In genomic region chr5:69276422-69277174, GRCh38 we compare ENCODE assay signal across 16 cellular contexts. TPM values are rescaled to one million over a fixed set of nuclear protein-coding genes. Genes with fewer than 3 reads are reported as not detected.
DNase-seq lines count a peak whose midpoint lies in the region; TF ChIP-seq lines count a peak whose summit lies in the region.
"Had no signal": no experiment of that assay in that cellular context is flagged by ENCODE, and none has a peak within 500 bp of the region (broad histone marks: within the 10 kb centered on the region; RNA-seq: fewer than 3 reads in every experiment).

No MANE protein-coding gene starts in this region.

- no peaks in the 10 kb centered on the region for H3K27me3 ChIP-seq in BJ (ENCODE audit: control insufficient read depth, insufficient read depth, low read length)
- no peaks in the 10 kb centered on the region for H3K27me3 ChIP-seq in osteoblast (ENCODE audit: insufficient read depth, low read length)
- no peaks in the 10 kb centered on the region for H3K27me3 ChIP-seq in neuronal stem cell (ENCODE audit: control insufficient read depth in 3 of 3, insufficient read depth in 3 of 3, low read depth in 1 of 3, low read length in 3 of 3)
- H3K27me3 ChIP-seq: adrenal gland, gastrocnemius medialis, suprapubic skin had no signal

- no peak overlapping the region for H2BK5ac ChIP-seq in neuronal stem cell (ENCODE audit: low read length)

- H3K27ac ChIP-seq in osteoblast (ENCODE audit: low read depth, low read length) (peak overlapping the region; percentile 40), neuronal stem cell (replicated peaks; ENCODE audit: low read length) (no peak overlapping the region)
- H3K27ac ChIP-seq: adrenal gland, gastrocnemius medialis, suprapubic skin had no signal

- H3K79me2 ChIP-seq in osteoblast (ENCODE audit: insufficient read depth, low read length): no peaks in the 10 kb centered on the region

- no peak overlapping the region for H3K14ac ChIP-seq in neuronal stem cell (ENCODE audit: low read length)

- no peaks in the 10 kb centered on the region for H3K27me3 Mint-ChIP-seq in activated CD4-positive, alpha-beta T cell treated with anti-CD3 and anti-CD28 coated beads, Interleukin-2, amount 10 ng/mL, durations not matched to agents 7 days and 5 days
- H3K27me3 Mint-ChIP-seq: activated CD4-positive, alpha-beta T cell treated with anti-CD3 and anti-CD28 coated beads for 36 hours had no signal

- H3K79me1 ChIP-seq in neuronal stem cell (ENCODE audit: low read depth, low read length): no peaks in the 10 kb centered on the region

- H3K9ac ChIP-seq in neuronal stem cell (ENCODE audit: low read depth, low read length, poor library complexity): no peak overlapping the region

- no peak overlapping the region for H2BK15ac ChIP-seq in neuronal stem cell (ENCODE audit: low read length)

- no peak overlapping the region for H4K8ac ChIP-seq in neuronal stem cell (ENCODE audit: low read depth, low read length)

- H3K36me3 ChIP-seq in BJ (ENCODE audit: control insufficient read depth, insufficient read depth, low read length) (peaks cover 12% of the 10 kb centered on the region), osteoblast (ENCODE audit: insufficient read depth, low read length) (peaks cover 50% of the 10 kb centered on the region), neuronal stem cell (replicated peaks in 1 of 2; ENCODE audit: control insufficient read depth in 2 of 2, insufficient read depth in 2 of 2, low read length in 2 of 2) (peaks cover 0 to 77% of the 10 kb centered on the region in 2 donors)

- no peak overlapping the region for H2AK5ac ChIP-seq in neuronal stem cell (ENCODE audit: low read depth, low read length)

- H3K36me3 Mint-ChIP-seq in activated CD4-positive, alpha-beta T cell treated with anti-CD3 and anti-CD28 coated beads, Interleukin-2, amount 10 ng/mL, durations not matched to agents 7 days and 5 days (ENCODE audit: low read depth): peaks cover 42% of the 10 kb centered on the region

- CTCF ChIA-PET in BJ (lab: Yijun Ruan, JAX): interaction anchor here (0.7 to 1.1 kb wide), 2 partner anchors 10 to 22 kb away, joined by 3 read pairs; no protein-coding TSS in a partner anchor
- CTCF ChIA-PET in activated CD4-positive, alpha-beta T cell treated with anti-CD3 and anti-CD28 coated beads, Interleukin-2, amount 10 ng/mL, durations not matched to agents 7 days and 5 days (lab: Charles Lee): no interaction called here

- H2AFZ ChIP-seq in osteoblast (ENCODE audit: low read length): no peak overlapping the region
- no peak overlapping the region for H2AFZ ChIP-seq in neuronal stem cell (ENCODE audit: low read length)

- no peak overlapping the region for H3K4ac ChIP-seq in neuronal stem cell (ENCODE audit: low read length)

- H3K9me3 Mint-ChIP-seq in activated CD4-positive, alpha-beta T cell treated with anti-CD3 and anti-CD28 coated beads, Interleukin-2, amount 10 ng/mL, durations not matched to agents 7 days and 5 days: no peaks in the 10 kb centered on the region
- H3K9me3 Mint-ChIP-seq: CD14-positive monocyte had no signal

- no peaks in the 10 kb centered on the region for H3K9me3 ChIP-seq in osteoblast (ENCODE audit: low read depth, low read length)
- no peaks in the 10 kb centered on the region for H3K9me3 ChIP-seq in neuronal stem cell (replicated peaks in 1 of 2; ENCODE audit: control insufficient read depth in 2 of 2, insufficient read depth in 1 of 2, low read depth in 1 of 2, low read length in 2 of 2)
- H3K9me3 ChIP-seq: adrenal gland, gastrocnemius medialis, suprapubic skin had no signal

- no CpG with 5 or more reads among the region's 5 CpGs for WGBS in neuronal stem cell (ENCODE audit: extremely low coverage in 2 of 2, insufficient read length in 2 of 2, insufficient replicate concordance in 1 of 2), 2 donors

- H3K4me3 ChIP-seq in BJ (ENCODE audit: low read depth, low read length) (no peak overlapping the region), epithelial cell of proximal tubule (ENCODE audit: low read depth, low read length) (no peak overlapping the region), osteoblast (ENCODE audit: insufficient read depth, low read length) (no peak overlapping the region), neuronal stem cell (ENCODE audit: low read length in 2 of 2) (no peak overlapping the region)
- H3K4me3 ChIP-seq: adrenal gland, gastrocnemius medialis, suprapubic skin had no signal

- H3K27ac Mint-ChIP-seq in activated CD4-positive, alpha-beta T cell treated with anti-CD3 and anti-CD28 coated beads, Interleukin-2, amount 10 ng/mL, durations not matched to agents 7 days and 5 days: no peak overlapping the region
- H3K27ac Mint-ChIP-seq: activated CD4-positive, alpha-beta T cell treated with anti-CD3 and anti-CD28 coated beads for 36 hours had no signal

- H4K91ac ChIP-seq in neuronal stem cell (ENCODE audit: low read depth, low read length, poor library complexity): no peak overlapping the region

- TF ChIP-seq CTCF in BJ (IDR thresholded peaks at IDR 0.05; ENCODE audit: insufficient read depth, low read depth, low read length) (no peak), epithelial cell of proximal tubule (conservative IDR thresholded peaks at IDR 0.05; ENCODE audit: low read depth, low read length) (no peak), osteoblast (IDR thresholded peaks at IDR 0.05; ENCODE audit: extremely low read depth, low read depth, low read length) (no peak)

- DNase-seq in BJ (ENCODE audit: low read depth): peak; percentile 54
- peak; percentile 25 for DNase-seq in M059J (ENCODE audit: low read depth)
- peak; percentile 67 for DNase-seq in epithelial cell of proximal tubule (ENCODE audit: low read depth)
- peak; percentile 68 for DNase-seq in osteoblast (ENCODE audit: insufficient read length, low spot score, missing footprints)
- no peak for DNase-seq in activated CD4-positive, alpha-beta T cell treated with anti-CD3 and anti-CD28 coated beads, Interleukin-2, amount 10 ng/mL, durations not matched to agents 7 days and 5 days
- no peak for DNase-seq in cerebellum (ENCODE audit: low spot score)
- DNase-seq in activated CD4-positive, CD25-positive, alpha-beta regulatory T cell (lab: John Stamatoyannopoulos, UW): no peak
- DNase-seq in neuronal stem cell (ENCODE audit: low spot score): no peak
- DNase-seq: activated CD4-positive, alpha-beta T cell treated with anti-CD3 and anti-CD28 coated beads for 36 hours; activated T-cell treated with anti-CD3 and anti-CD28 coated beads, Interleukin-2, amount 50 U/mL, for 1 hour; adrenal gland; gastrocnemius medialis; NCI-H1694; NCI-H524 treated with DMSO at 0.1 percent for 48 hours had no signal

- no peak overlapping the region for H2BK120ac ChIP-seq in neuronal stem cell (ENCODE audit: low read depth, low read length)

- POLR2A ChIA-PET in BJ (lab: Charles Lee): no interaction called here
- POLR2A ChIA-PET in activated CD4-positive, alpha-beta T cell treated with anti-CD3 and anti-CD28 coated beads, Interleukin-2, amount 10 ng/mL, durations not matched to agents 7 days and 5 days (lab: Charles Lee): interaction anchor here (0.6 kb wide), 1 partner anchor 23 kb away, joined by 3 read pairs; no protein-coding TSS in a partner anchor

- peaks cover 4% of the 10 kb centered on the region for H3K4me1 ChIP-seq in osteoblast (ENCODE audit: insufficient read depth, low read length)
- H3K4me1 ChIP-seq in neuronal stem cell (ENCODE audit: control insufficient read depth in 2 of 2, insufficient read depth in 1 of 2, low read depth in 1 of 2, low read length in 2 of 2): no peaks in the 10 kb centered on the region
- H3K4me1 ChIP-seq: adrenal gland, gastrocnemius medialis, suprapubic skin had no signal

- H2BK12ac ChIP-seq in neuronal stem cell (ENCODE audit: low read length): no peak overlapping the region

- H3K4me3 Mint-ChIP-seq in activated CD4-positive, alpha-beta T cell treated with anti-CD3 and anti-CD28 coated beads, Interleukin-2, amount 10 ng/mL, durations not matched to agents 7 days and 5 days: no peak overlapping the region
- H3K4me3 Mint-ChIP-seq: activated CD4-positive, alpha-beta T cell treated with anti-CD3 and anti-CD28 coated beads for 36 hours; CD14-positive monocyte had no signal

- H3K4me1 Mint-ChIP-seq in activated CD4-positive, alpha-beta T cell treated with anti-CD3 and anti-CD28 coated beads, Interleukin-2, amount 10 ng/mL, durations not matched to agents 7 days and 5 days: peaks cover 13% of the 10 kb centered on the region
- H3K4me1 Mint-ChIP-seq: CD14-positive monocyte had no signal

- H3K23ac ChIP-seq in neuronal stem cell (ENCODE audit: low read depth, low read length, poor library complexity): no peak overlapping the region

- H3K18ac ChIP-seq in neuronal stem cell (ENCODE audit: low read length): no peak overlapping the region

- H4K20me1 ChIP-seq in osteoblast (ENCODE audit: insufficient read depth, low read length): no peaks in the 10 kb centered on the region

- H3K4me2 ChIP-seq in osteoblast (ENCODE audit: insufficient read depth, low read length) (no peak overlapping the region), neuronal stem cell (ENCODE audit: insufficient read depth, low read length, poor library complexity, severe bottlenecking) (no peak overlapping the region)

RNA-seq across cellular contexts. Expression of gene CDK7, which starts 41.9 kb away (rescaled TPM):
- 44.9 and 231 TPM in 2 replicates for polyA plus RNA-seq in BJ (2011; rRNA removed)
- polyA minus RNA-seq in BJ (2011; rRNA and poly(A)+ RNA removed): 38.2 and 55.0 TPM in 2 replicates
- total RNA-seq in M059J (2014; rRNA removed; shearing (Covaris generic)): 37.3 and 50.9 TPM in 2 replicates
- total RNA-seq in epithelial cell of proximal tubule: 48.2 and 49.6 TPM in 2 replicates
- total RNA-seq in osteoblast: 41.5 and 44.5 TPM in 2 replicates
- total RNA-seq in activated CD4-positive, alpha-beta T cell treated with anti-CD3 and anti-CD28 coated beads, Interleukin-2, amount 10 ng/mL, durations not matched to agents 7 days and 5 days: 10 to 100 TPM; 24.3 to 29.1 TPM
- total RNA-seq in cerebellum: 36.1 TPM
- polyA plus RNA-seq in neuronal stem cell (2013, experiment 1 of 2): 45.7 TPM
- 50.5 TPM for polyA plus RNA-seq in neuronal stem cell (2013, experiment 2 of 2)

RNA-seq across cellular contexts. Expression of gene CCDC125, which starts 56.0 kb away (rescaled TPM):
- 1.8 and 3.1 TPM in 2 replicates for polyA plus RNA-seq in BJ (2011; rRNA removed)
- polyA minus RNA-seq in BJ (2011; rRNA and poly(A)+ RNA removed): 1.4 and 2.0 TPM in 2 replicates
- 5.1 and 7.6 TPM in 2 replicates for total RNA-seq in M059J (2014; rRNA removed; shearing (Covaris generic))
- 4.8 and 5.8 TPM in 2 replicates for total RNA-seq in epithelial cell of proximal tubule
- 6.5 and 8.7 TPM in 2 replicates for total RNA-seq in osteoblast
- total RNA-seq in activated CD4-positive, alpha-beta T cell treated with anti-CD3 and anti-CD28 coated beads, Interleukin-2, amount 10 ng/mL, durations not matched to agents 7 days and 5 days: 1 to 10 TPM; 8.2 to 8.8 TPM
- total RNA-seq in cerebellum: 8.6 TPM
- polyA plus RNA-seq in neuronal stem cell (2013, experiment 1 of 2): 2.4 TPM
- polyA plus RNA-seq in neuronal stem cell (2013, experiment 2 of 2): 2.6 TPM

Comparison
In these comparisons a context has a peak if more than half of its experiments do, and no peak if none do; other contexts are left out.
1. DNase-seq: peak in BJ (single experiment), M059J (single experiment), epithelial cell of proximal tubule (single experiment) and osteoblast (single experiment); none in activated CD4-positive, alpha-beta T cell treated with anti-CD3 and anti-CD28 coated beads, Interleukin-2, amount 10 ng/mL, durations not matched to agents 7 days and 5 days (single experiment), cerebellum (single experiment), activated CD4-positive, CD25-positive, alpha-beta regulatory T cell (0 of 4) and neuronal stem cell (single experiment).